30 cellular contexts compared by ENCODE assay signal in the genomic region with DNA sequence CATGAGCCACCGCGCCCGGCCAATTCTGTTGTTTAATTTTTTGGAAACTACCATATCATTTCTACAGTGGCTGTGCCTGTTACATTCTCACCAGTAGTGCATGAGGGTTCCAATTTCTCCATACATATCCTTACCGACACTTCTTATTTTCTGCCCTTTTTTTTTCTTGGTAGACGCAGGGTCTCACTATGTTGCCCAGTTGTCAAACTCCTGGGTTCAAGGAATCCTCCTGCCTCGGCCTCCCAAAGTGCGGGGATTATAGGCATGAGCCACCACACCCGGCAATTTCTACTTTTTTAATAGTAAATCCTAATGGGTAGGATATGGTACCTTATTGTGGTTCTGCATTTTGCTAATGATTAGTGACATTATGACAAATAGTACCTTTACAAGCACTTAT. TPM values are rescaled to one million over a fixed set of nuclear protein-coding genes. Genes with fewer than 3 reads are reported as not detected.
"Had no signal": no experiment of that assay in that cellular context is flagged by ENCODE, and none has a peak within 500 bp of the region (broad histone marks: within the 10 kb centered on the region; RNA-seq: fewer than 3 reads in every experiment).

No MANE protein-coding gene starts in this region.

- H3K27me3 Mint-ChIP-seq: naive B cell; stimulated activated memory B cell treated with anti-CD40 and anti-IgM and Interleukin-4, amounts not matched to agents 10 μg/mL and 1 μg/mL and 100 μg/mL, for 72 hours; stimulated activated naive CD8-positive, alpha-beta T cell treated with anti-CD3 and anti-CD28 coated beads, Interleukin-15, amount 100 ng/mL, for 72 hours; type B pancreatic cell had no signal

- DNase-seq: hypothalamus; immature natural killer cell; left ventricle myocardium inferior; mesendoderm; naive B cell; natural killer cell; nephron progenitor cell; ovary; retina; sigmoid colon; small intestine; stimulated activated CD4-positive, alpha-beta T cell treated with anti-CD3 and anti-CD28 coated beads, Interleukin-1b, Interleukin-23, amount 100 ng/mL, for 48 hours; stimulated activated CD4-positive, alpha-beta T cell treated with anti-CD3 and anti-CD28 coated beads, Interleukin-2, amount 100 ng/mL, for 48 hours; stimulated activated CD4-positive, alpha-beta T cell treated with anti-CD3 and anti-CD28 coated beads, Interleukin-4, amount 100 ng/mL, for 4 hours; stimulated activated CD8-positive, alpha-beta memory T cell treated with anti-CD3 and anti-CD28 coated beads, Interleukin-4, amount 100 ng/mL, for 48 hours; stimulated activated naive CD4-positive, alpha-beta T cell treated with Interleukin-2 at 50 U/mL for 16 hours; stimulated activated naive CD8-positive, alpha-beta T cell treated with anti-CD3 and anti-CD28 coated beads, Interleukin-15, amount 100 ng/mL, for 72 hours; substantia nigra; uterus had no signal

- H3K9me3 Mint-ChIP-seq: immature natural killer cell; mesothelial cell of epicardium; naive B cell; natural killer cell; nephron progenitor cell; neural progenitor cell; stimulated activated memory B cell treated with anti-CD40 and anti-IgM and Interleukin-4, amounts not matched to agents 10 μg/mL and 1 μg/mL and 100 μg/mL, for 72 hours; stimulated activated naive CD8-positive, alpha-beta T cell treated with anti-CD3 and anti-CD28 coated beads, Interleukin-15, amount 100 ng/mL, for 72 hours; type B pancreatic cell had no signal

- H3K4me2 ChIP-seq: neural progenitor cell had no signal

- H3K4me1 ChIP-seq: left ventricle myocardium inferior, neural progenitor cell, prostate gland, sigmoid colon, tibial nerve, uterus had no signal

- ATAC-seq: natural killer cell; right cardiac atrium; stimulated activated memory B cell treated with anti-CD40 and anti-IgM and Interleukin-4, amounts not matched to agents 10 μg/mL and 1 μg/mL and 100 μg/mL, for 72 hours; stimulated activated naive CD8-positive, alpha-beta T cell treated with anti-CD3 and anti-CD28 coated beads, Interleukin-15, amount 100 ng/mL, for 72 hours had no signal

- H3K9ac ChIP-seq: neural progenitor cell had no signal

- H3K27me3 ChIP-seq: neural progenitor cell, ovary, sigmoid colon, tibial nerve, uterus had no signal

- FAIRE-seq: islet of Langerhans, kidney, small intestine had no signal

- H3K27ac ChIP-seq: left ventricle myocardium inferior, neural progenitor cell, ovary, prostate gland, sigmoid colon, tibial nerve, uterus had no signal

- H3K36me3 ChIP-seq: neural progenitor cell, ovary, uterus had no signal

- H2AFZ ChIP-seq: neural progenitor cell had no signal

- H3K4me3 ChIP-seq: left ventricle myocardium inferior, lung, neural progenitor cell, ovary, prostate gland, sigmoid colon, tibial nerve, uterus had no signal

- H3K4me3 Mint-ChIP-seq: immature natural killer cell; mesothelial cell of epicardium; naive B cell; natural killer cell; nephron progenitor cell; neural progenitor cell; stimulated activated memory B cell treated with anti-CD40 and anti-IgM and Interleukin-4, amounts not matched to agents 10 μg/mL and 1 μg/mL and 100 μg/mL, for 72 hours; stimulated activated naive CD8-positive, alpha-beta T cell treated with anti-CD3 and anti-CD28 coated beads, Interleukin-15, amount 100 ng/mL, for 72 hours; type B pancreatic cell had no signal

- H3K27ac Mint-ChIP-seq: immature natural killer cell; mesothelial cell of epicardium; natural killer cell; neural progenitor cell; stimulated activated memory B cell treated with anti-CD40 and anti-IgM and Interleukin-4, amounts not matched to agents 10 μg/mL and 1 μg/mL and 100 μg/mL, for 72 hours; stimulated activated naive CD8-positive, alpha-beta T cell treated with anti-CD3 and anti-CD28 coated beads, Interleukin-15, amount 100 ng/mL, for 72 hours; type B pancreatic cell had no signal

- H3K9me3 ChIP-seq: left ventricle myocardium inferior, ovary, prostate gland, sigmoid colon, tibial nerve, uterus had no signal

- H3K36me3 Mint-ChIP-seq: naive B cell, natural killer cell, neural progenitor cell had no signal

- H3K4me1 Mint-ChIP-seq: mesothelial cell of epicardium, neural progenitor cell had no signal

RNA-seq across cellular contexts. Expression of a gene that starts 9.6 kb away (rescaled TPM):
- total RNA-seq: kidney, left ventricle myocardium inferior, ureter, uterus had no signal
